19 cellular contexts compared by ENCODE assay signal in genomic region chr18:32815881-32816280, GRCh38. TPM values are rescaled to one million over a fixed set of nuclear protein-coding genes. Genes with fewer than 3 reads are reported as not detected.
"Had no signal": no experiment of that assay in that cellular context is flagged by ENCODE, and none has a peak within 500 bp of the region (broad histone marks: within the 10 kb centered on the region; RNA-seq: fewer than 3 reads in every experiment).

No MANE protein-coding gene starts in this region.

- H3K9me3 Mint-ChIP-seq: dendritic cell treated with granulocyte-macrophage colony-stimulating factor and Interleukin-4, amounts not matched to agents 40 ng/mL and 50 ng/mL, for 4 days had no signal

- H3K36me3 Mint-ChIP-seq: naive thymus-derived CD8-positive, alpha-beta T cell had no signal

- H3K27me3 ChIP-seq: heart left ventricle, right atrium auricular region, sigmoid colon, stomach, transverse colon had no signal

- H3K4me1 ChIP-seq: heart left ventricle, right atrium auricular region, sigmoid colon, stomach, transverse colon had no signal

- H3K27ac ChIP-seq: heart left ventricle, right atrium auricular region, sigmoid colon, skin epidermis, stomach, thoracic aorta, transverse colon had no signal

- H3K36me3 ChIP-seq: heart left ventricle, right atrium auricular region, sigmoid colon, stomach, thoracic aorta, transverse colon had no signal

- H3K27me3 Mint-ChIP-seq: dendritic cell treated with granulocyte-macrophage colony-stimulating factor and Interleukin-4, amounts not matched to agents 40 ng/mL and 50 ng/mL, for 4 days had no signal

- H3K27ac Mint-ChIP-seq: dendritic cell treated with granulocyte-macrophage colony-stimulating factor and Interleukin-4, amounts not matched to agents 40 ng/mL and 50 ng/mL, for 4 days; naive thymus-derived CD8-positive, alpha-beta T cell had no signal

- H3K4me3 Mint-ChIP-seq: dendritic cell treated with granulocyte-macrophage colony-stimulating factor and Interleukin-4, amounts not matched to agents 40 ng/mL and 50 ng/mL, for 4 days; naive thymus-derived CD8-positive, alpha-beta T cell had no signal

- H3K9me3 ChIP-seq: heart left ventricle, right atrium auricular region, sigmoid colon, stomach, thoracic aorta, transverse colon had no signal

- ATAC-seq: heart left ventricle; naive thymus-derived CD8-positive, alpha-beta T cell had no signal

- H3K4me3 ChIP-seq: heart left ventricle, right atrium auricular region, sigmoid colon, skin epidermis, stomach, thoracic aorta, transverse colon had no signal

- DNase-seq: foreskin melanocyte; heart left ventricle; hippocampal formation; kidney glomerular epithelial cell; naive thymus-derived CD8-positive, alpha-beta T cell; posterior cingulate gyrus; sigmoid colon; stimulated activated CD4-positive, alpha-beta T cell treated with anti-CD3 and anti-CD28 coated beads, Interleukin-2, amount 100 ng/mL, for 24 hours; stimulated activated CD4-positive, alpha-beta T cell treated with anti-CD3 and anti-CD28 coated beads, Interleukin-4, amount 100 ng/mL, for 4 hours; stimulated activated naive CD4-positive, alpha-beta T cell; stomach; substantia nigra; transverse colon had no signal

RNA-seq across cellular contexts. Expression of gene KLHL14, which starts 43.1 kb away (rescaled TPM):
- total RNA-seq: endothelial cell of umbilical vein, osteocyte, right atrium auricular region had no signal
- polyA plus RNA-seq: endothelial cell of umbilical vein; naive thymus-derived CD8-positive, alpha-beta T cell had no signal
